In the genomic region with DNA sequence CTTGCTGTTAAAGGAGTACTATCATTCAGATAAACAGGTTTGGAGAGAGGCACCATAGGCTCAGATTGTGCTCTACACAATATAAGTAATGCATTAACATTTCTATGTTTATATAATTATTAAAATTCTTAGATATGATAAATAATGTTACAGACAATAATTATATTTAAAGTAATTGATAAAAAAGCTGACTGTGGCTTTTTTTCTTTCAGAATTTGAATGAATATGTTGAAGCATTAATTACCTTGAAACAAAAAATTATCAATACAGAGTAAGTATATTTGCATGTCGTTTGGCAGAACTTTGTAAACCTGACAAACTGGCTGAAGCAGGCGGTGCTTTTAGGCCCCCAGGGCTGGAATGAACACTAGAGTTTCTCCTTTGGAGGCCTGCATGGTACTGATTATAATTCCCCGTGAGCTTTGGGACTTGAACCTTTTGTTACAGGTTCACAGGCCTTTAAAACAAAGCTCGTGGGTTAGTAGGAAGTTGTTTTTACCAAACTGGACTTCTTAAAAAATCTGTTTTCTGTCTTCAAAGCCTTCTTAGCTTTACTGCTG, we compare ENCODE assay signal across 1 cellular context.
TF ChIP-seq lines count a peak whose summit lies in the region.

No MANE protein-coding gene starts in this region.

TF ChIP-seq in GM12878, 131 proteins besides CTCF, POLR2A, EP300 and RAD21:
- TF ChIP-seq NFIC (IDR thresholded peaks at IDR 0.05; ENCODE audit: low read depth, low read length) (no peak), TAF1 (IDR thresholded peaks at IDR 0.05; ENCODE audit: borderline replicate concordance, low read depth, low read length) (no peak), HDGF (IDR thresholded peaks at IDR 0.05) (no peak), KDM1A (IDR thresholded peaks at IDR 0.05; ENCODE audit: borderline replicate concordance) (no peak), CREM (IDR thresholded peaks at IDR 0.05; ENCODE audit: low read depth) (no peak), POU2F2 (IDR thresholded peaks at IDR 0.05; ENCODE audit: borderline replicate concordance, low read depth, low read length) (no peak), ZNF217 (IDR thresholded peaks at IDR 0.05) (no peak), SREBF1 (IDR thresholded peaks at IDR 0.05; ENCODE audit: low read length) (no peak)
- TF ChIP-seq, protein P1, sequence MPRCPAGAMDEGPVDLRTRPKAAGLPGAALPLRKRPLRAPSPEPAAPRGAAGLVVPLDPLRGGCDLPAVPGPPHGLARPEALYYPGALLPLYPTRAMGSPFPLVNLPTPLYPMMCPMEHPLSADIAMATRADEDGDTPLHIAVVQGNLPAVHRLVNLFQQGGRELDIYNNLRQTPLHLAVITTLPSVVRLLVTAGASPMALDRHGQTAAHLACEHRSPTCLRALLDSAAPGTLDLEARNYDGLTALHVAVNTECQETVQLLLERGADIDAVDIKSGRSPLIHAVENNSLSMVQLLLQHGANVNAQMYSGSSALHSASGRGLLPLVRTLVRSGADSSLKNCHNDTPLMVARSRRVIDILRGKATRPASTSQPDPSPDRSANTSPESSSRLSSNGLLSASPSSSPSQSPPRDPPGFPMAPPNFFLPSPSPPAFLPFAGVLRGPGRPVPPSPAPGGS (IDR thresholded peaks at IDR 0.05; ENCODE audit: borderline replicate concordance, insufficient read depth, low read depth, low read length, poor library complexity, severe bottlenecking) = no peak
